ENCODE assay signal across 8 cellular contexts in genomic region chr5:72847989-72848473, GRCh38. TPM values are rescaled to one million over a fixed set of nuclear protein-coding genes. Genes with fewer than 3 reads are reported as not detected.
A peak's percentile ranks its signal among the peaks of the same experiment; 100 is the strongest.
DNase-seq lines count a peak whose midpoint lies in the region; ATAC-seq and TF ChIP-seq lines count a peak whose summit lies in the region.

No MANE protein-coding gene starts in this region.

- H3K4me1 ChIP-seq in PC-9 (replicated peaks; ENCODE audit: insufficient read depth) (peaks cover 70% of the 10 kb centered on the region), esophagus muscularis mucosa (peaks cover 42 to 81% (median 64%) of the 10 kb centered on the region in 4 donors), muscle layer of duodenum (ENCODE audit: control insufficient read depth in 1 of 2, insufficient read depth in 2 of 2, low read length in 2 of 2) (peaks cover 18 to 42% of the 10 kb centered on the region in 2 donors)

- TF ChIP-seq EP300 in esophagus muscularis mucosa (IDR thresholded peaks at IDR 0.05) = no peak

- H3K79me2 ChIP-seq in PC-9 (ENCODE audit: low read depth) = peaks cover 86% of the 10 kb centered on the region

- H3K27ac ChIP-seq in PC-9 = peak overlapping the region; percentile 80
- H3K27ac ChIP-seq in esophagus muscularis mucosa (replicated peaks in 1 of 4) = peak overlapping the region; percentile 83 to 96 (median 88)
- H3K27ac ChIP-seq in muscle layer of duodenum (ENCODE audit: low read length) = peak overlapping the region; percentile 81

- peaks cover 37% of the 10 kb centered on the region for H3K36me3 ChIP-seq in PC-9 (ENCODE audit: low read depth)
- H3K36me3 ChIP-seq in esophagus muscularis mucosa = no peaks in the 10 kb centered on the region
- H3K36me3 ChIP-seq in muscle layer of duodenum (ENCODE audit: control insufficient read depth in 1 of 2, insufficient read depth in 2 of 2, low read length in 2 of 2) = peaks cover 0 to 7% of the 10 kb centered on the region in 2 donors

- peak; percentile 54; the same call in 1 of the 2 replicates for TF ChIP-seq CTCF in PC-9 (conservative IDR thresholded peaks at IDR 0.05)
- peak in 1 of 3 experiments; percentile 25 for TF ChIP-seq CTCF in esophagus muscularis mucosa (IDR thresholded peaks at IDR 0.05)

- WGBS in esophagus muscularis mucosa = 12% methylated on average over 11 of the region's 32 CpGs

- H2AFZ ChIP-seq in PC-9 = peak overlapping the region; percentile 72

- POLR2A ChIA-PET in PC-9 (lab: Charles Lee; ENCODE audit: unreplicated experiment) = interaction anchor here (1.1 kb wide), 1 partner anchor 29 kb away, joined by 3 read pairs; no protein-coding TSS in a partner anchor

- H3K9me3 ChIP-seq in PC-9 (ENCODE audit: insufficient read depth, low read depth) (no peaks in the 10 kb centered on the region), esophagus muscularis mucosa (no peaks in the 10 kb centered on the region), muscle layer of duodenum (ENCODE audit: control insufficient read depth in 1 of 2, low read length in 2 of 2) (no peaks in the 10 kb centered on the region)

- peak; percentile 81 for TF ChIP-seq POLR2A in esophagus muscularis mucosa (IDR thresholded peaks at IDR 0.05; ENCODE audit: low read depth)

- peaks cover 41% of the 10 kb centered on the region for H4K20me1 ChIP-seq in PC-9 (ENCODE audit: insufficient read depth)

- intact Hi-C loops in PC-9 (cut with micrococcal nuclease; ENCODE audit: unreplicated experiment) (loop anchor here (2.0 to 10.0 kb wide), 3 partner anchors 29 to 523 kb away; partner anchors contain the start of genes MRPS27 and PTCD2), esophagus muscularis mucosa (cut with DNase I) (loop anchor here (10.0 kb wide), 1 partner anchor 483 kb away; no protein-coding TSS in a partner anchor)

- peak overlapping the region; percentile 76 for H3K4me2 ChIP-seq in PC-9

- no peaks in the 10 kb centered on the region for H3K27me3 ChIP-seq in PC-9 (ENCODE audit: insufficient read depth, low read depth)
- H3K27me3 ChIP-seq in esophagus muscularis mucosa = no peaks in the 10 kb centered on the region
- no peaks in the 10 kb centered on the region for H3K27me3 ChIP-seq in muscle layer of duodenum (ENCODE audit: low read depth, low read length)

- CTCF ChIA-PET in PC-9 (lab: Charles Lee) = no interaction called here

- no TSS peak for BruUV-seq in PC-9 (replicated peaks; lab: Mats Ljungman, UMichigan)

- peak; percentile 77 for ATAC-seq in GM21515 (IDR thresholded peaks at IDR 0.05; ENCODE audit: unreplicated experiment)

- peak; percentile 83 for DNase-seq in DMS114 treated with DMSO at 0.1 percent for 48 hours (lab: John Stamatoyannopoulos, UW; ENCODE audit: unreplicated experiment)
- peak; percentile 61 for DNase-seq in HuH-7 (ENCODE audit: low spot score)
- DNase-seq in PC-9 = peak; percentile 77 to 85
- peak; percentile 87 to 90 for DNase-seq in activated T-cell treated with anti-CD3 and anti-CD28 coated beads, Interleukin-2, amount 50 U/mL, for 48 hours
- DNase-seq in esophagus muscularis mucosa (ENCODE audit: extremely low spot score) = peak; percentile 94
- DNase-seq in stimulated activated CD8-positive, alpha-beta memory T cell treated with anti-CD3 and anti-CD28 coated beads, Interleukin-7, amount 100 ng/mL, for 24 hours (ENCODE audit: low read depth) = peak; percentile 66

- peaks cover 5% of the 10 kb centered on the region; the same call in 1 of the 2 replicates for H3F3A ChIP-seq in PC-9 (ENCODE audit: insufficient read depth, low read depth)

- no peaks in the 10 kb centered on the region for H3K9me2 ChIP-seq in PC-9 (ENCODE audit: insufficient read depth)

- H3K4me3 ChIP-seq in PC-9 (peak overlapping the region; percentile 94), esophagus muscularis mucosa (peak overlapping the region; percentile 71 to 90 (median 84)), muscle layer of duodenum (ENCODE audit: low read depth in 1 of 2, low read length in 2 of 2) (peak overlapping the region; percentile 79 to 95)

RNA-seq across cellular contexts. Expression of gene TNPO1, which starts 31.6 kb away (rescaled TPM):
- total RNA-seq in PC-9 (2021) (135 and 185 TPM in 2 replicates), esophagus muscularis mucosa (10 to 100 TPM; 67.8 to 81.8 (median 71.3) TPM)

Comparison
In these comparisons a context has a peak if more than half of its experiments do, and no peak if none do; other contexts are left out.
1. Peak in every context shown above with its lines: DNase-seq, ATAC-seq, H3K4me3 ChIP-seq and H3K27ac ChIP-seq.